In the genomic region with DNA sequence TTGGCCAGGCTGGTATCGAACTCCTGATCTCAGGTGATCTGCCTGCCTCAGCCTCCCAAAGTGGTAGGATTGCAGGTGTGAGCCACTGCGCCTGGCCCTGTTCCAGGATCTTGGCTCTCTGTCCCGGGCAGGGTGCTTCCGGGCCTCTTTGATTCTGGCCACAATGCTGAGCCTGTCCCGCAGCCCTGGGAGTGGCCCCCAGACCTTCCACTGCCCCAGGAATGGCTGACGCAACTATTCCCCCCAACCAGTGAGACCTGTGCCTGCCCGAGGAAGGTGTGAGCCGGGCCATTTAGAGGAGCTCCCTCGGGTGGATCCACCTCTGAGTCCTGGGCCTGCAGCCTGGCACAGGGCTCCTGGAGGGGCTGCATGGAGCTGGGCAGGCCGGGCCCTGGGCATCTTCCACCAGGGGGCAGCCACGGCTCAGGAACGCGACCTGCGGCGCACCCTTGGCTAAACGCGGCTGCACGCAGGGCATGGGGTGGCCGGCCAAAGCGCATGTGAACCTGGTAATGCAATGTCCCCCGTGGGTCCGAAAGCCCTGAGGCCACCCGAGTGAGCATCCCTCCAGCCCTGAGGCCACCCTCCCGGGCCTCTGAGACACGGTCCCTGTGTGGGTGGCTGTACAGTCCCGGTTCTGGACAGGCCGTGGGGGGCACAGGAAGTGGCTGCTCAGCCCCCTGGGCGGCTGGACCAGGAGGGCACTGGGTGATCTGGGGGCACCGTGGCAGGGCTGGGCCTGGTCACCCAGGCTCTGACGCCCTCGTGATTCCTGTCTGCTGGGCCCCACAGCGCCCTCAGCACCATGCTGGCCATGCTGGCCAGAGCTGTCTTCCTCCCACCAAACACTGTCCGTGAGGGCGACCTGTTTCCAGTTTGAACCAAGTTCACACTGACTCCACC, we compare ENCODE assay signal across 9 cellular contexts. TPM values are rescaled to one million over a fixed set of nuclear protein-coding genes. Genes with fewer than 3 reads are reported as not detected.
DNase-seq lines count a peak whose midpoint lies in the region; ATAC-seq, FAIRE-seq and TF ChIP-seq lines count a peak whose summit lies in the region.
"Had no signal": no experiment of that assay in that cellular context is flagged by ENCODE, and none has a peak within 500 bp of the region (broad histone marks: within the 10 kb centered on the region; RNA-seq: fewer than 3 reads in every experiment).

No MANE protein-coding gene starts in this region.

- TF ChIP-seq CTCF in Peyer's patch (IDR thresholded peaks at IDR 0.05) (peak; percentile 70 to 91 (median 88)), fibroblast of lung (conservative IDR thresholded peaks at IDR 0.05 in 1 of 2, IDR thresholded peaks at IDR 0.05 in 1 of 2; ENCODE audit: low read depth in 1 of 2, low read length in 2 of 2) (peak; percentile 77 to 83), natural killer cell (IDR thresholded peaks at IDR 0.05) (peak; percentile 84)

- H3K4me3 ChIP-seq in Peyer's patch (peak overlapping the region; percentile 13 to 52 (median 49)), fibroblast of lung (replicated peaks in 1 of 4; ENCODE audit: control extremely low read depth in 1 of 4, insufficient read depth in 1 of 4, low read depth in 3 of 4, low read length in 4 of 4) (peak overlapping the region in 1 of 4 experiments; percentile 40)

- ATAC-seq in GM19395 (IDR thresholded peaks at IDR 0.05; ENCODE audit: unreplicated experiment) (peak; percentile 91), natural killer cell (peak; percentile 83 to 87 (median 85))
- peak; percentile 98 for ATAC-seq in stimulated activated naive B cell treated with anti-CD40 and anti-IgM and Interleukin-4, amounts not matched to agents 10 μg/mL and 1 μg/mL and 100 μg/mL, for 72 hours (replicated peaks)

- intact Hi-C loops in natural killer cell (cut with micrococcal nuclease) = loop anchor here (1.0 to 10.0 kb wide), 3 partner anchors 18 to 231 kb away; a partner anchor contains a TSS

- H3K4me3 Mint-ChIP-seq in natural killer cell = peak overlapping the region; percentile 82
- peak overlapping the region; percentile 80 to 83 for H3K4me3 Mint-ChIP-seq in stimulated activated naive B cell treated with anti-CD40 and anti-IgM and Interleukin-4, amounts not matched to agents 10 μg/mL and 1 μg/mL and 100 μg/mL, for 72 hours

- no peaks in the 10 kb centered on the region for H3K9me3 Mint-ChIP-seq in natural killer cell
- no peaks in the 10 kb centered on the region for H3K9me3 Mint-ChIP-seq in stimulated activated naive B cell treated with anti-CD40 and anti-IgM and Interleukin-4, amounts not matched to agents 10 μg/mL and 1 μg/mL and 100 μg/mL, for 72 hours

- H3K4me1 ChIP-seq in Peyer's patch (peaks cover 0 to 14% (median 9%) of the 10 kb centered on the region in 4 donors), fibroblast of lung (ENCODE audit: control insufficient read depth, extremely low read depth, insufficient read depth, low read length) (no peaks in the 10 kb centered on the region)

- H4K20me1 ChIP-seq in fibroblast of lung (ENCODE audit: control insufficient read depth, extremely low read depth, insufficient read depth, low read length) = no peaks in the 10 kb centered on the region

- peak; percentile 96 for FAIRE-seq in HTR-8/SVneo (lab: Jason Lieb, UNC)
- FAIRE-seq: TTC549 had no signal

- TF ChIP-seq POLR2A in Peyer's patch (IDR thresholded peaks at IDR 0.05) = no peak

- peak overlapping the region; percentile 45 for H3K4me2 ChIP-seq in fibroblast of lung (ENCODE audit: extremely low read depth, insufficient read depth, low read length)

- no peak overlapping the region for H3K9ac ChIP-seq in fibroblast of lung (ENCODE audit: insufficient read depth, low read length)

- no peaks in the 10 kb centered on the region for H3K27me3 Mint-ChIP-seq in natural killer cell (ENCODE audit: low read depth in 2 of 2)
- H3K27me3 Mint-ChIP-seq in stimulated activated naive B cell treated with anti-CD40 and anti-IgM and Interleukin-4, amounts not matched to agents 10 μg/mL and 1 μg/mL and 100 μg/mL, for 72 hours = no peaks in the 10 kb centered on the region

- DNase-seq in CD1c-positive myeloid dendritic cell (ENCODE audit: extremely low spot score) (peak; percentile 83), HTR-8/SVneo (ENCODE audit: insufficient read length, low spot score) (peak; percentile 98), Peyer's patch (peak; percentile 78 to 91 (median 89)), activated T-helper 1 cell treated with Interleukin-2 at 50 U/mL for 16 hours (ENCODE audit: low read depth) (peak; percentile 55), fibroblast of lung (ENCODE audit: low read depth in 2 of 2) (peak; percentile 54 to 63), natural killer cell (peak; percentile 76)
- peak; percentile 78 for DNase-seq in stimulated activated naive B cell treated with anti-CD40 and anti-IgM and Interleukin-4, amounts not matched to agents 10 μg/mL and 1 μg/mL and 100 μg/mL, for 72 hours

- H3K4me1 Mint-ChIP-seq in natural killer cell = peaks cover 23 to 24% of the 10 kb centered on the region in 2 donors
- H3K4me1 Mint-ChIP-seq in stimulated activated naive B cell treated with anti-CD40 and anti-IgM and Interleukin-4, amounts not matched to agents 10 μg/mL and 1 μg/mL and 100 μg/mL, for 72 hours = peaks cover 9 to 13% of the 10 kb centered on the region in 2 donors

- peak overlapping the region; percentile 48 for H2AFZ ChIP-seq in fibroblast of lung (ENCODE audit: low read length)

- H3K9me3 ChIP-seq in Peyer's patch (no peaks in the 10 kb centered on the region), fibroblast of lung (ENCODE audit: control insufficient read depth, insufficient read depth, low read depth, low read length) (no peaks in the 10 kb centered on the region)

- H3K36me3 Mint-ChIP-seq in natural killer cell = no peaks in the 10 kb centered on the region
- H3K36me3 Mint-ChIP-seq in stimulated activated naive B cell treated with anti-CD40 and anti-IgM and Interleukin-4, amounts not matched to agents 10 μg/mL and 1 μg/mL and 100 μg/mL, for 72 hours = no peaks in the 10 kb centered on the region

- H3K27me3 ChIP-seq in Peyer's patch (no peaks in the 10 kb centered on the region), fibroblast of lung (ENCODE audit: control insufficient read depth, insufficient read depth, low read length) (no peaks in the 10 kb centered on the region)

- H3K27ac ChIP-seq in Peyer's patch (peak overlapping the region in 1 of 4 donors; percentile 38), fibroblast of lung (ENCODE audit: insufficient read depth, low read length) (no peak overlapping the region)

- H3K27ac Mint-ChIP-seq in natural killer cell = peak overlapping the region; percentile 75 to 80
- H3K27ac Mint-ChIP-seq in stimulated activated naive B cell treated with anti-CD40 and anti-IgM and Interleukin-4, amounts not matched to agents 10 μg/mL and 1 μg/mL and 100 μg/mL, for 72 hours = peak overlapping the region; percentile 37

- H3K36me3 ChIP-seq in Peyer's patch (no peaks in the 10 kb centered on the region), fibroblast of lung (ENCODE audit: control insufficient read depth, insufficient read depth, low read length) (no peaks in the 10 kb centered on the region)

- H3K79me2 ChIP-seq in fibroblast of lung (ENCODE audit: control insufficient read depth, insufficient read depth, low read length) = no peaks in the 10 kb centered on the region

RNA-seq across cellular contexts. Expression of a gene that starts 24.8 kb away (rescaled TPM):
- total RNA-seq in Peyer's patch (not detected), fibroblast of lung (not detected in 2 replicates), natural killer cell (not detected)
- polyA plus RNA-seq in fibroblast of lung = not detected in 2 replicates
- not detected in 2 replicates for polyA plus RNA-seq in fibroblast of lung (2012)
- not detected in 2 replicates for polyA minus RNA-seq in fibroblast of lung (ENCODE audit: low replicate concordance)

RNA-seq across cellular contexts. Expression of a gene that starts 48.0 kb away (rescaled TPM):
- 10 to 100 TPM in 3 of 4 donors, 1 to 10 TPM in 1; 6.0 to 17.3 (median 13.1) TPM for total RNA-seq in Peyer's patch
- total RNA-seq in fibroblast of lung = 1.5 and 3.5 TPM in 2 replicates
- 9.5 and 10.2 TPM in 2 replicates for polyA plus RNA-seq in fibroblast of lung
- 13.2 and 17.3 TPM in 2 replicates for polyA plus RNA-seq in fibroblast of lung (2012)
- 6.7 and 10.2 TPM in 2 replicates for polyA minus RNA-seq in fibroblast of lung (ENCODE audit: low replicate concordance)
- 100 to 1,000 TPM; 102 to 159 (median 124) TPM for total RNA-seq in natural killer cell

Comparison
In these comparisons a context has a peak if more than half of its experiments do, and no peak if none do; other contexts are left out.
1. RNA of a gene that starts 48.0 kb away (total RNA-seq): 102 to 159 TPM in natural killer cell; 6.0 to 17.3 TPM in Peyer's patch and 1.5 to 3.5 TPM in fibroblast of lung; every median in the first group is over 4 times any median in the second.
2. Peak in every context shown above with its lines, with median percentiles within 50 percentile points of each other: DNase-seq, ATAC-seq and CTCF ChIP-seq.